Comparison of ENCODE assay signal across 22 cellular contexts in genomic region chr10:106872176-106872575, GRCh38.
DNase-seq lines count a peak whose midpoint lies in the region; ATAC-seq and TF ChIP-seq lines count a peak whose summit lies in the region.
"Had no signal": no experiment of that assay in that cellular context is flagged by ENCODE, and none has a peak within 500 bp of the region (broad histone marks: within the 10 kb centered on the region; RNA-seq: fewer than 3 reads in every experiment).

No MANE protein-coding gene starts in this region.

- CTCF ChIA-PET in OCI-LY7 (lab: Charles Lee; ENCODE audit: unreplicated experiment), result no interaction called here

- H2BK120ac ChIP-seq in trophoblast cell (ENCODE audit: insufficient read depth, low read length, poor library complexity), result no peak overlapping the region

- no peaks in the 10 kb centered on the region for H3K27me3 ChIP-seq in trophoblast cell (ENCODE audit: insufficient read depth, low read length)
- no peaks in the 10 kb centered on the region for H3K27me3 ChIP-seq in ovary
- H3K27me3 ChIP-seq: Peyer's patch, SJSA1 had no signal

- DNase-seq in trophoblast cell (no peak), left ventricle myocardium superior (no peak), DMS 273 (lab: John Stamatoyannopoulos, UW; ENCODE audit: unreplicated experiment) (no peak), ovary (no peak), OCI-LY7 (ENCODE audit: low spot score) (no peak)
- DNase-seq: Caco-2; CD4-positive, CD25-positive, alpha-beta regulatory T cell; DND-41; H7; NCI-H1092; NCI-H1436; NCI-H1930; NCI-H510A; Peyer's patch; T-helper 1 cell had no signal

- H2BK12ac ChIP-seq in trophoblast cell (ENCODE audit: low read length), result no peak overlapping the region

- H3K4me3 ChIP-seq in trophoblast cell (ENCODE audit: low read depth, low read length) (no peak overlapping the region), ovary (no peak overlapping the region), OCI-LY7 (ENCODE audit: low read depth, low read length, poor library complexity, severe bottlenecking) (no peak overlapping the region)
- H3K4me3 ChIP-seq: K562, Peyer's patch, SJSA1 had no signal

- H3K9me3 ChIP-seq in trophoblast cell (ENCODE audit: insufficient read depth, low read depth, low read length) (no peaks in the 10 kb centered on the region), ovary (no peaks in the 10 kb centered on the region), OCI-LY7 (ENCODE audit: low read length) (no peaks in the 10 kb centered on the region)
- H3K9me3 ChIP-seq: Caco-2, Peyer's patch had no signal

- no peaks in the 10 kb centered on the region for H3K36me3 ChIP-seq in trophoblast cell (ENCODE audit: control insufficient read depth in 1 of 2, insufficient read depth in 2 of 2, low read length in 2 of 2)
- H3K36me3 ChIP-seq in ovary, result no peaks in the 10 kb centered on the region
- no peaks in the 10 kb centered on the region for H3K36me3 ChIP-seq in OCI-LY7 (ENCODE audit: insufficient read depth, low read length)
- H3K36me3 ChIP-seq: Peyer's patch, SJSA1 had no signal

- no peak overlapping the region for H3K4ac ChIP-seq in trophoblast cell (ENCODE audit: low read depth, low read length)

- no CpG with 5 or more reads among the region's 2 CpGs for WGBS in trophoblast cell (ENCODE audit: extremely low coverage, insufficient coverage, insufficient read length)
- 36 to 61% (median 38%) methylated on average over 2 of the region's 2 CpGs for WGBS in ovary, 3 donors

- no peak for TF ChIP-seq EP300 in ovary (IDR thresholded peaks at IDR 0.05)

- H2AFZ ChIP-seq in trophoblast cell (ENCODE audit: insufficient read depth, low read length, poor library complexity), result no peak overlapping the region
- H2AFZ ChIP-seq in OCI-LY7 (ENCODE audit: low read length), result no peak overlapping the region

- no peaks in the 10 kb centered on the region for H3K79me1 ChIP-seq in trophoblast cell (ENCODE audit: low read length)

- H3K79me2 ChIP-seq in trophoblast cell (ENCODE audit: control insufficient read depth, insufficient read depth, low read length, poor library complexity), result no peaks in the 10 kb centered on the region
- H3K79me2 ChIP-seq in OCI-LY7 (ENCODE audit: insufficient read depth, low read depth, low read length), result no peaks in the 10 kb centered on the region

- intact Hi-C loops in left ventricle myocardium superior (cut with micrococcal nuclease) (no loop called here), ovary (cut with DNase I) (no loop called here), OCI-LY7 (cut with micrococcal nuclease; ENCODE audit: unreplicated experiment) (no loop called here)

- BruUV-seq in OCI-LY7 (replicated peaks; lab: Mats Ljungman, UMichigan), result no TSS peak

- H3K27ac ChIP-seq in trophoblast cell (ENCODE audit: low read depth, low read length), result no peak overlapping the region
- no peak overlapping the region for H3K27ac ChIP-seq in ovary
- H3K27ac ChIP-seq in OCI-LY7 (ENCODE audit: low read depth, low read length, poor library complexity, severe bottlenecking), result no peak overlapping the region
- H3K27ac ChIP-seq: HL-60, Peyer's patch, SJSA1 had no signal

- TF ChIP-seq CTCF in ovary (IDR thresholded peaks at IDR 0.05), result no peak
- TF ChIP-seq CTCF in OCI-LY7 (conservative IDR thresholded peaks at IDR 0.05; ENCODE audit: low read length), result no peak

- H3K4me1 ChIP-seq in trophoblast cell (ENCODE audit: control insufficient read depth in 1 of 2, insufficient read depth in 2 of 2, low read length in 2 of 2), result no peaks in the 10 kb centered on the region
- H3K4me1 ChIP-seq in ovary (ENCODE audit: insufficient read depth), result no peaks in the 10 kb centered on the region
- no peaks in the 10 kb centered on the region for H3K4me1 ChIP-seq in OCI-LY7 (ENCODE audit: insufficient read depth, low read length, poor library complexity, severe bottlenecking)
- H3K4me1 ChIP-seq: Caco-2, Peyer's patch, SJSA1 had no signal

- H4K8ac ChIP-seq in trophoblast cell (ENCODE audit: low read depth, low read length), result no peak overlapping the region

- no peak overlapping the region for H2AK5ac ChIP-seq in trophoblast cell (ENCODE audit: low read length)

- H3K23ac ChIP-seq in trophoblast cell (ENCODE audit: low read length), result peak overlapping the region; percentile 52

- H3K4me2 ChIP-seq in trophoblast cell (ENCODE audit: low read length) (no peak overlapping the region), OCI-LY7 (ENCODE audit: low read length) (no peak overlapping the region)

- no peaks in the 10 kb centered on the region for H4K20me1 ChIP-seq in OCI-LY7 (ENCODE audit: insufficient read depth, low read length)

- no peak overlapping the region for H3K18ac ChIP-seq in trophoblast cell (ENCODE audit: low read length)

- H3K9me2 ChIP-seq in OCI-LY7 (ENCODE audit: insufficient read depth, low read length), result no peaks in the 10 kb centered on the region

- peak overlapping the region; percentile 40 for H3K9ac ChIP-seq in trophoblast cell (ENCODE audit: low read length)

- TF ChIP-seq POLR2A in ovary (IDR thresholded peaks at IDR 0.05), result no peak

- POLR2A ChIA-PET in OCI-LY7 (lab: Charles Lee), result no interaction called here

- no peak overlapping the region for H4K12ac ChIP-seq in trophoblast cell (ENCODE audit: low read depth, low read length)

- H4K91ac ChIP-seq in trophoblast cell (ENCODE audit: low read depth, low read length), result no peak overlapping the region

- no peak overlapping the region for H3K14ac ChIP-seq in trophoblast cell (ENCODE audit: low read length)

- ATAC-seq in GM18861 (IDR thresholded peaks at IDR 0.05; ENCODE audit: unreplicated experiment) (peak; percentile 50), HG02623 (IDR thresholded peaks at IDR 0.05; ENCODE audit: unreplicated experiment) (peak; percentile 45), HG03159 (IDR thresholded peaks at IDR 0.05; ENCODE audit: unreplicated experiment) (peak; percentile 55), left ventricle myocardium superior (no peak)
- ATAC-seq: HepG2, K562 had no signal

- no peak overlapping the region for H2BK5ac ChIP-seq in trophoblast cell (ENCODE audit: low read depth, low read length, poor library complexity)
